Comparison of ENCODE assay signal across 11 cellular contexts in the genomic region with DNA sequence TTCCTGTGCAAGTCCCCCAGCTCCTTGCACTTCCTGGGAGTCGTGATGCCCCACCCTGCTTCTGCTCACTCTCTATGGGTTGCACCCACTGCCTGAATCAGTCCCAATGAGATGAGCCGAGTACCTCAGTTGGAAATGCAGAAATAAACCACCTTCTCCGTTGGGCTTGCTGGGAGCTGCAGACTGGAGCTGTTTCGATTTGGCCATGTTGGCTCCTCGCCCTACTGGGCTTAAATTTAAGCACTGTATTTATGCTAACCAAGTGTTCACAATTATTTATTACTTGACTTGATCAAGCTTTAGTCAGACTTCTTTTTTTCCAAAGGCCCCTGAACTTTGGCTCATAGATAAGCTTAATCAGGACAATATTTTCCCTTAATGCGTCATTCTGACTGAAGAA.
DNase-seq lines count a peak whose midpoint lies in the region; ATAC-seq, FAIRE-seq and TF ChIP-seq lines count a peak whose summit lies in the region.
"Had no signal": no experiment of that assay in that cellular context is flagged by ENCODE, and none has a peak within 500 bp of the region (broad histone marks: within the 10 kb centered on the region; RNA-seq: fewer than 3 reads in every experiment).

No MANE protein-coding gene starts in this region.

- H3K9me2 ChIP-seq in Karpas-422 (replicated peaks; ENCODE audit: insufficient read depth, low read length) = no peaks in the 10 kb centered on the region

- DNase-seq in Karpas-422 = no peak
- DNase-seq in amniotic epithelial cell (ENCODE audit: low read depth) = peak; percentile 15
- peak; percentile 41 for DNase-seq in kidney
- no peak for DNase-seq in HUDEP-2 (lab: John Stamatoyannopoulos, UW; ENCODE audit: unreplicated experiment in 76 of 76)
- no peak for DNase-seq in stimulated activated CD4-positive, alpha-beta T cell treated with anti-CD3 and anti-CD28 coated beads, Interleukin-4, amount 100 ng/mL, for 1 hour
- DNase-seq: Caco-2; CD8-positive, alpha-beta T cell; GF-D8 had no signal

- no peaks in the 10 kb centered on the region for H3K27me3 ChIP-seq in Karpas-422 (ENCODE audit: low read length)

- H3K9me3 ChIP-seq in Karpas-422 (ENCODE audit: low read length) (no peaks in the 10 kb centered on the region), kidney (ENCODE audit: control insufficient read depth in 1 of 2, low read length in 2 of 2) (no peaks in the 10 kb centered on the region)
- H3K9me3 ChIP-seq: Caco-2 had no signal

- no peak overlapping the region for H3K4me2 ChIP-seq in Karpas-422 (ENCODE audit: low read depth, low read length, poor library complexity, severe bottlenecking)

- H3K36me3 ChIP-seq in Karpas-422 (ENCODE audit: insufficient read depth, low read length) = no peaks in the 10 kb centered on the region
- H3K36me3 ChIP-seq in kidney (ENCODE audit: control insufficient read depth in 1 of 2, insufficient read depth in 2 of 2, low read length in 2 of 2) = no peaks in the 10 kb centered on the region

- H2AFZ ChIP-seq in Karpas-422 (ENCODE audit: low read length) = peak overlapping the region; percentile 50; the same call in 1 of the 2 replicates

- no peaks in the 10 kb centered on the region for H4K20me1 ChIP-seq in Karpas-422 (ENCODE audit: insufficient read depth, low read depth, low read length)

- no peak for FAIRE-seq in kidney (lab: Jason Lieb, UNC)
- FAIRE-seq: GM19239, H54 had no signal

- ATAC-seq in HG03442 (IDR thresholded peaks at IDR 0.05; ENCODE audit: unreplicated experiment) = no peak
- ATAC-seq: CD8-positive, alpha-beta T cell had no signal

- intact Hi-C loops in kidney (cut with DNase I) = no loop called here

- H3K4me3 ChIP-seq in Karpas-422 (ENCODE audit: low read length) (no peak overlapping the region), kidney (ENCODE audit: low read length in 2 of 2) (no peak overlapping the region)

- TF ChIP-seq CTCF in kidney (IDR thresholded peaks at IDR 0.05; ENCODE audit: borderline replicate concordance, extremely low read depth, insufficient read depth) = no peak

- H3K9ac ChIP-seq in Karpas-422 (ENCODE audit: low read length) (no peak overlapping the region), kidney (ENCODE audit: low read length in 2 of 2) (no peak overlapping the region)

- H3K4me1 ChIP-seq in Karpas-422 (ENCODE audit: low read length) (no peaks in the 10 kb centered on the region), kidney (ENCODE audit: control insufficient read depth in 1 of 2, insufficient read depth in 1 of 2, low read depth in 1 of 2, low read length in 2 of 2) (no peaks in the 10 kb centered on the region)
- H3K4me1 ChIP-seq: Caco-2 had no signal

- no peaks in the 10 kb centered on the region for H3K79me2 ChIP-seq in Karpas-422 (ENCODE audit: low read length)

- no peak overlapping the region for H3K27ac ChIP-seq in Karpas-422 (ENCODE audit: low read length)
- H3K27ac ChIP-seq in kidney (ENCODE audit: low read depth in 2 of 2, low read length in 2 of 2) = no peak overlapping the region

Comparison
In these comparisons a context has a peak if more than half of its experiments do, and no peak if none do; other contexts are left out.
1. DNase-seq: peak in amniotic epithelial cell (single experiment) and kidney (single experiment); none in Karpas-422 (single experiment), HUDEP-2 (0 of 76) and stimulated activated CD4-positive, alpha-beta T cell treated with anti-CD3 and anti-CD28 coated beads, Interleukin-4, amount 100 ng/mL, for 1 hour (single experiment).